8 cellular contexts compared by ENCODE assay signal in the genomic region with DNA sequence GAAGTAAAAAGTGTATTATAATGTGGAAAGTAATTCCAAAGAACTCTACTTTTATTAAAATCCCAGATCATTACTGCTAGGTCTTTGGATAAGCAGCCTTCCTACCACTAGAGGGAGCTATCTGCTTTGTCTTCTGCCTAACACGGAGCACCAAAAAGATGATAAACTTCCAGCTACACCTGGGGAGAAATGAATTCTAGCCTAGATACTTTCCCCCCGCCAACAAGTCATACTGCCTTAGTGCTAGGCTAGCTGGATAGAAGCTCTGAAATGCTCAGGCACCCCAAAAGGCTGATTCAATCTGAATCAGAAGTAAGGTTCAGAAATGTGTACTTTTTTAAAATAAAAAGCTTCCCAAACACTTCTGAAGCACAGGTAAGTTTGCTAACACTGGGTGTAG. TPM values are rescaled to one million over a fixed set of nuclear protein-coding genes. Genes with fewer than 3 reads are reported as not detected.
A peak's percentile ranks its signal among the peaks of the same experiment; 100 is the strongest.
DNase-seq lines count a peak whose midpoint lies in the region; ATAC-seq, FAIRE-seq and TF ChIP-seq lines count a peak whose summit lies in the region.

No MANE protein-coding gene starts in this region.

- peaks cover 12% of the 10 kb centered on the region for H3F3A ChIP-seq in PC-9 (ENCODE audit: insufficient read depth, low read depth)

- H3K4me1 ChIP-seq in PC-9 (replicated peaks; ENCODE audit: insufficient read depth) (no peaks in the 10 kb centered on the region), suprapubic skin (peaks cover 4% of the 10 kb centered on the region)

- 5% methylated on average over 2 of the region's 2 CpGs for WGBS in suprapubic skin

- peak; percentile 92 for TF ChIP-seq CTCF in PC-9 (conservative IDR thresholded peaks at IDR 0.05)
- peak; percentile 71 for TF ChIP-seq CTCF in bronchial epithelial cell (IDR thresholded peaks at IDR 0.05; ENCODE audit: insufficient read depth, low read length, severe bottlenecking)
- peak; percentile 77 for TF ChIP-seq CTCF in kidney epithelial cell (IDR thresholded peaks at IDR 0.05; ENCODE audit: insufficient read depth, low read length, poor library complexity, severe bottlenecking)
- peak; percentile 80 to 81 for TF ChIP-seq CTCF in suprapubic skin (IDR thresholded peaks at IDR 0.05)

- no TSS peak for BruUV-seq in PC-9 (replicated peaks; lab: Mats Ljungman, UMichigan)

- DNase-seq in DMS153 treated with DMSO at 0.1 percent for 48 hours (lab: John Stamatoyannopoulos, UW; ENCODE audit: unreplicated experiment) (peak; percentile 16), PC-9 (peak; percentile 38 to 42), bronchial epithelial cell (ENCODE audit: low read depth) (peak; percentile 79), kidney epithelial cell (ENCODE audit: low read depth) (peak; percentile 45), suprapubic skin (ENCODE audit: low spot score in 2 of 2) (no peak)
- DNase-seq in Jurkat, Clone E6-1 (ENCODE audit: low read depth, low spot score) = peak; percentile 64

- ATAC-seq in GM19395 (IDR thresholded peaks at IDR 0.05; ENCODE audit: unreplicated experiment) (peak; percentile 67), GM18517 (IDR thresholded peaks at IDR 0.05; ENCODE audit: unreplicated experiment) (no peak)

- H3K79me2 ChIP-seq in PC-9 (ENCODE audit: low read depth) = no peaks in the 10 kb centered on the region

- no peak overlapping the region for H2AFZ ChIP-seq in PC-9

- H3K4me2 ChIP-seq in PC-9 = no peak overlapping the region

- CTCF ChIA-PET in PC-9 (lab: Charles Lee) = interaction anchor here (0.6 to 1.5 kb wide), 11 partner anchors 18 to 1237 kb away, joined by 3 to 13 read pairs (median 4); no protein-coding TSS in a partner anchor

- POLR2A ChIA-PET in PC-9 (lab: Charles Lee; ENCODE audit: unreplicated experiment) = no interaction called here

- peaks cover 12% of the 10 kb centered on the region; the same call in 1 of the 2 replicates for H4K20me1 ChIP-seq in PC-9 (ENCODE audit: insufficient read depth)

- H3K27ac ChIP-seq in PC-9 (peak overlapping the region; percentile 25; the same call in 1 of the 2 replicates), suprapubic skin (no peak overlapping the region)

- no peak for TF ChIP-seq EP300 in suprapubic skin (IDR thresholded peaks at IDR 0.05)

- no peaks in the 10 kb centered on the region for H3K9me3 ChIP-seq in PC-9 (ENCODE audit: insufficient read depth, low read depth)
- no peaks in the 10 kb centered on the region for H3K9me3 ChIP-seq in suprapubic skin

- H3K4me3 ChIP-seq in Jurkat, Clone E6-1 (ENCODE audit: low read length) = no peak overlapping the region
- no peak overlapping the region for H3K4me3 ChIP-seq in PC-9
- no peak overlapping the region for H3K4me3 ChIP-seq in bronchial epithelial cell (ENCODE audit: low read depth, low read length)
- H3K4me3 ChIP-seq in kidney epithelial cell (ENCODE audit: low read depth, low read length) = no peak overlapping the region
- H3K4me3 ChIP-seq in suprapubic skin = no peak overlapping the region

- FAIRE-seq in bronchial epithelial cell (lab: Jason Lieb, UNC) = no peak

- H3K9me2 ChIP-seq in PC-9 (ENCODE audit: insufficient read depth) = no peaks in the 10 kb centered on the region

- TF ChIP-seq POLR2A in suprapubic skin (IDR thresholded peaks at IDR 0.05) = no peak

- H3K36me3 ChIP-seq in PC-9 (ENCODE audit: low read depth) (peaks cover 28% of the 10 kb centered on the region), bronchial epithelial cell (ENCODE audit: control insufficient read depth, insufficient read depth, low read length) (peaks cover 13% of the 10 kb centered on the region), kidney epithelial cell (ENCODE audit: control insufficient read depth, insufficient read depth, low read length) (no peaks in the 10 kb centered on the region), suprapubic skin (peaks cover 38% of the 10 kb centered on the region)

- H3K27me3 ChIP-seq in PC-9 (ENCODE audit: insufficient read depth, low read depth) (no peaks in the 10 kb centered on the region), bronchial epithelial cell (ENCODE audit: control insufficient read depth, insufficient read depth, low read length) (no peaks in the 10 kb centered on the region), kidney epithelial cell (ENCODE audit: control insufficient read depth, insufficient read depth, low read length) (no peaks in the 10 kb centered on the region), suprapubic skin (no peaks in the 10 kb centered on the region)

- intact Hi-C loops in PC-9 (cut with micrococcal nuclease; ENCODE audit: unreplicated experiment) = loop anchor here (1.0 to 10.0 kb wide), 7 partner anchors 106 to 830 kb away; partner anchors contain the start of genes ADRA1B and UBLCP1

RNA-seq across cellular contexts. Expression of gene RNF145, which starts 52.5 kb away (rescaled TPM):
- polyA plus RNA-seq in Jurkat, Clone E6-1 (2012; ENCODE audit: insufficient read depth, insufficient read length) = 44.3 TPM
- 48.2 and 54.5 TPM in 2 replicates for total RNA-seq in PC-9 (2021)
- 84.2 and 160 TPM in 2 replicates for total RNA-seq in bronchial epithelial cell
- 46.7 and 52.9 TPM in 2 replicates for total RNA-seq in kidney epithelial cell
- 10 to 100 TPM; 37.4 to 57.0 (median 48.2) TPM for total RNA-seq in suprapubic skin

RNA-seq across cellular contexts. Expression of gene EBF1, which starts 57.1 kb away (rescaled TPM):
- polyA plus RNA-seq in Jurkat, Clone E6-1 (2012; ENCODE audit: insufficient read depth, insufficient read length) = 2.0 TPM
- total RNA-seq in PC-9 (2021) (not detected in 2 replicates), bronchial epithelial cell (not detected in 2 replicates), kidney epithelial cell (0.38 and 0.62 TPM in 2 replicates), suprapubic skin (10 to 100 TPM in 2 of 4 donors, 1 to 10 TPM in 2; 4.3 to 13.6 (median 8.8) TPM)

Comparison
In these comparisons a context has a peak if more than half of its experiments do, and no peak if none do; other contexts are left out.
1. DNase-seq: peak in DMS153 treated with DMSO at 0.1 percent for 48 hours (single experiment), Jurkat, Clone E6-1 (single experiment), PC-9 (2 of 2), bronchial epithelial cell (single experiment) and kidney epithelial cell (single experiment); none in suprapubic skin (0 of 2).
2. Peak in every context shown above with its lines, with median percentiles within 50 percentile points of each other: CTCF ChIP-seq.